22 cellular contexts compared by ENCODE assay signal in the genomic region with DNA sequence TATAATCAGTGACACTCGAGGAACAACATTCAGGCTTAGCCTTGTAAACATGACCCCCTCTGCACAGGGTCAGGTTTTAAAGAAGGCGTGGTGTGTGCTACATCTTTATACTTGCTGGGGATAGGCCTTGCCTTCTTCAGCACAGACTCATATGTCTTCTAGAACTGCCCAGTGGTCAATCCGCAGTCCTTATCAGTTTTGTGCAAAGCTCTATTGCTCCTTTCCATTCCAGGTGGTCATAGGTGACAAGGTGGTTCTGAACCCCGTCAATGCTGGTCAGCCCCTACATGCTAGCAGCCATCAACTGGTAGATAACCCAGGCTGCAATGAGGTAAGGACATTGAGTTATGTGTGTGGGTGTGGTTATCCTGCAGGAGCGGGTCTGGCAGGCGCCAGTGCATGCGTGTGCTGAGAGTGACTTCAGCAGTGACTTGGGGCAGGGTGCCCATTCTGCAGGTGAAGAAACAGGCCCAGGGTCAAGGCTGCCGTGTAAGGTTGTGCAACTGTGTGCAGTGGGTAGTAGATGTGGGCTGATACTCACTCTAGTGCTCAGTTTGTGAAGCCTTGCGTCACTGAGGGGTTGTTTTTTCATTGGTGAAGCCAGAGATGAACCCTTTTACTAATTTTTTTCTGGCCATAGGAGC.
"Had no signal": no experiment of that assay in that cellular context is flagged by ENCODE, and none has a peak within 500 bp of the region (broad histone marks: within the 10 kb centered on the region; RNA-seq: fewer than 3 reads in every experiment).

No MANE protein-coding gene starts in this region.

- H3K27ac ChIP-seq: coronary artery, gastrocnemius medialis, heart right ventricle, left ventricle myocardium inferior, tibial nerve, vagina had no signal

- H3K9me3 ChIP-seq: gastrocnemius medialis, heart right ventricle, left ventricle myocardium inferior, tibial nerve, vagina had no signal

- DNase-seq: activated CD4-positive, alpha-beta T cell treated with anti-CD3 and anti-CD28 coated beads, Interleukin-2, amount 50 U/mL, for 1 hour; activated CD8-positive, alpha-beta memory T cell treated with anti-CD3 and anti-CD28 coated beads for 24 hours; activated CD8-positive, alpha-beta memory T cell treated with anti-CD3 and anti-CD28 coated beads, Interleukin-2, amount 50 U/mL, for 48 hours; activated gamma-delta T cell; anterior cingulate cortex; gastrocnemius medialis; heart right ventricle; kidney glomerular epithelial cell; left ventricle myocardium inferior; mammary epithelial cell; midbrain; occipital lobe; retina; stimulated activated CD4-positive, alpha-beta T cell treated with anti-CD3 and anti-CD28 coated beads, Interleukin-12 subunit alpha, Interleukin-12 subunit beta, amount 100 ng/mL, for 4 hours; stimulated activated CD4-positive, alpha-beta T cell treated with anti-CD3 and anti-CD28 coated beads, Interleukin-1b, Interleukin-23, amount 100 ng/mL, for 48 hours; stimulated activated CD8-positive, alpha-beta memory T cell treated with anti-CD3 and anti-CD28 coated beads, Interleukin-4, amount 100 ng/mL, for 48 hours; T-helper 1 cell had no signal

- H3K27me3 ChIP-seq: gastrocnemius medialis, heart right ventricle, tibial nerve, vagina had no signal

- H3K4me3 ChIP-seq: coronary artery, gastrocnemius medialis, heart right ventricle, left ventricle myocardium inferior, tibial nerve, vagina had no signal

- ATAC-seq: activated CD4-positive, CD25-positive, alpha-beta regulatory T cell treated with anti-CD3 and anti-CD28 coated beads, Interleukin-2, amount 50 U/mL, for 24 hours; activated naive CD4-positive, alpha-beta T cell treated with anti-CD3 and anti-CD28 coated beads, Interleukin-2, amount 50 U/mL, for 72 hours; gastrocnemius medialis; heart right ventricle had no signal

- H3K4me1 ChIP-seq: gastrocnemius medialis, heart right ventricle, left ventricle myocardium inferior, tibial nerve, vagina had no signal
